In genomic region chr2:208265807-208266640, GRCh38 we compare ENCODE assay signal across 1 cellular context.
A peak's percentile ranks its signal among the peaks of the same experiment; 100 is the strongest.
TF ChIP-seq lines count a peak whose summit lies in the region.

PIKFYVE (plus strand) TSS chr2:208266255; CDS start chr2:208271520, 5,265 bp downstream.

TF ChIP-seq in K562, 482 proteins besides CTCF, POLR2A, EP300 and RAD21 (continued from another document and continues in another):
- TF ChIP-seq, protein P1, sequence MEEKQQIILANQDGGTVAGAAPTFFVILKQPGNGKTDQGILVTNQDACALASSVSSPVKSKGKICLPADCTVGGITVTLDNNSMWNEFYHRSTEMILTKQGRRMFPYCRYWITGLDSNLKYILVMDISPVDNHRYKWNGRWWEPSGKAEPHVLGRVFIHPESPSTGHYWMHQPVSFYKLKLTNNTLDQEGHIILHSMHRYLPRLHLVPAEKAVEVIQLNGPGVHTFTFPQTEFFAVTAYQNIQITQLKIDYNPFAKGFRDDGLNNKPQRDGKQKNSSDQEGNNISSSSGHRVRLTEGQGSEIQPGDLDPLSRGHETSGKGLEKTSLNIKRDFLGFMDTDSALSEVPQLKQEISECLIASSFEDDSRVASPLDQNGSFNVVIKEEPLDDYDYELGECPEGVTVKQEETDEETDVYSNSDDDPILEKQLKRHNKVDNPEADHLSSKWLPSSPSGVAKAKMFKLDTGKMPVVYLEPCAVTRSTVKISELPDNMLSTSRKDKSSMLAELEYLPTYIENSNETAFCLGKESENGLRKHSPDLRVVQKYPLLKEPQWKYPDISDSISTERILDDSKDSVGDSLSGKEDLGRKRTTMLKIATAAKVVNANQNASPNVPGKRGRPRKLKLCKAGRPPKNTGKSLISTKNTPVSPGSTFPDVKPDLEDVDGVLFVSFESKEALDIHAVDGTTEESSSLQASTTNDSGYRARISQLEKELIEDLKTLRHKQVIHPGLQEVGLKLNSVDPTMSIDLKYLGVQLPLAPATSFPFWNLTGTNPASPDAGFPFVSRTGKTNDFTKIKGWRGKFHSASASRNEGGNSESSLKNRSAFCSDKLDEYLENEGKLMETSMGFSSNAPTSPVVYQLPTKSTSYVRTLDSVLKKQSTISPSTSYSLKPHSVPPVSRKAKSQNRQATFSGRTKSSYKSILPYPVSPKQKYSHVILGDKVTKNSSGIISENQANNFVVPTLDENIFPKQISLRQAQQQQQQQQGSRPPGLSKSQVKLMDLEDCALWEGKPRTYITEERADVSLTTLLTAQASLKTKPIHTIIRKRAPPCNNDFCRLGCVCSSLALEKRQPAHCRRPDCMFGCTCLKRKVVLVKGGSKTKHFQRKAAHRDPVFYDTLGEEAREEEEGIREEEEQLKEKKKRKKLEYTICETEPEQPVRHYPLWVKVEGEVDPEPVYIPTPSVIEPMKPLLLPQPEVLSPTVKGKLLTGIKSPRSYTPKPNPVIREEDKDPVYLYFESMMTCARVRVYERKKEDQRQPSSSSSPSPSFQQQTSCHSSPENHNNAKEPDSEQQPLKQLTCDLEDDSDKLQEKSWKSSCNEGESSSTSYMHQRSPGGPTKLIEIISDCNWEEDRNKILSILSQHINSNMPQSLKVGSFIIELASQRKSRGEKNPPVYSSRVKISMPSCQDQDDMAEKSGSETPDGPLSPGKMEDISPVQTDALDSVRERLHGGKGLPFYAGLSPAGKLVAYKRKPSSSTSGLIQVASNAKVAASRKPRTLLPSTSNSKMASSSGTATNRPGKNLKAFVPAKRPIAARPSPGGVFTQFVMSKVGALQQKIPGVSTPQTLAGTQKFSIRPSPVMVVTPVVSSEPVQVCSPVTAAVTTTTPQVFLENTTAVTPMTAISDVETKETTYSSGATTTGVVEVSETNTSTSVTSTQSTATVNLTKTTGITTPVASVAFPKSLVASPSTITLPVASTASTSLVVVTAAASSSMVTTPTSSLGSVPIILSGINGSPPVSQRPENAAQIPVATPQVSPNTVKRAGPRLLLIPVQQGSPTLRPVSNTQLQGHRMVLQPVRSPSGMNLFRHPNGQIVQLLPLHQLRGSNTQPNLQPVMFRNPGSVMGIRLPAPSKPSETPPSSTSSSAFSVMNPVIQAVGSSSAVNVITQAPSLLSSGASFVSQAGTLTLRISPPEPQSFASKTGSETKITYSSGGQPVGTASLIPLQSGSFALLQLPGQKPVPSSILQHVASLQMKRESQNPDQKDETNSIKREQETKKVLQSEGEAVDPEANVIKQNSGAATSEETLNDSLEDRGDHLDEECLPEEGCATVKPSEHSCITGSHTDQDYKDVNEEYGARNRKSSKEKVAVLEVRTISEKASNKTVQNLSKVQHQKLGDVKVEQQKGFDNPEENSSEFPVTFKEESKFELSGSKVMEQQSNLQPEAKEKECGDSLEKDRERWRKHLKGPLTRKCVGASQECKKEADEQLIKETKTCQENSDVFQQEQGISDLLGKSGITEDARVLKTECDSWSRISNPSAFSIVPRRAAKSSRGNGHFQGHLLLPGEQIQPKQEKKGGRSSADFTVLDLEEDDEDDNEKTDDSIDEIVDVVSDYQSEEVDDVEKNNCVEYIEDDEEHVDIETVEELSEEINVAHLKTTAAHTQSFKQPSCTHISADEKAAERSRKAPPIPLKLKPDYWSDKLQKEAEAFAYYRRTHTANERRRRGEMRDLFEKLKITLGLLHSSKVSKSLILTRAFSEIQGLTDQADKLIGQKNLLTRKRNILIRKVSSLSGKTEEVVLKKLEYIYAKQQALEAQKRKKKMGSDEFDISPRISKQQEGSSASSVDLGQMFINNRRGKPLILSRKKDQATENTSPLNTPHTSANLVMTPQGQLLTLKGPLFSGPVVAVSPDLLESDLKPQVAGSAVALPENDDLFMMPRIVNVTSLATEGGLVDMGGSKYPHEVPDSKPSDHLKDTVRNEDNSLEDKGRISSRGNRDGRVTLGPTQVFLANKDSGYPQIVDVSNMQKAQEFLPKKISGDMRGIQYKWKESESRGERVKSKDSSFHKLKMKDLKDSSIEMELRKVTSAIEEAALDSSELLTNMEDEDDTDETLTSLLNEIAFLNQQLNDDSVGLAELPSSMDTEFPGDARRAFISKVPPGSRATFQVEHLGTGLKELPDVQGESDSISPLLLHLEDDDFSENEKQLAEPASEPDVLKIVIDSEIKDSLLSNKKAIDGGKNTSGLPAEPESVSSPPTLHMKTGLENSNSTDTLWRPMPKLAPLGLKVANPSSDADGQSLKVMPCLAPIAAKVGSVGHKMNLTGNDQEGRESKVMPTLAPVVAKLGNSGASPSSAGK (IDR thresholded peaks at IDR 0.05), result peak; percentile 60
- TF ChIP-seq, protein P2, sequence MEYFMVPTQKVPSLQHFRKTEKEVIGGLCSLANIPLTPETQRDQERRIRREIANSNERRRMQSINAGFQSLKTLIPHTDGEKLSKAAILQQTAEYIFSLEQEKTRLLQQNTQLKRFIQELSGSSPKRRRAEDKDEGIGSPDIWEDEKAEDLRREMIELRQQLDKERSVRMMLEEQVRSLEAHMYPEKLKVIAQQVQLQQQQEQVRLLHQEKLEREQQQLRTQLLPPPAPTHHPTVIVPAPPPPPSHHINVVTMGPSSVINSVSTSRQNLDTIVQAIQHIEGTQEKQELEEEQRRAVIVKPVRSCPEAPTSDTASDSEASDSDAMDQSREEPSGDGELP (CRISPR knock-in tag; IDR thresholded peaks at IDR 0.05; ENCODE audit: borderline replicate concordance), result peak; percentile 99
- TF ChIP-seq NCOA1 (IDR thresholded peaks at IDR 0.05; ENCODE audit: low read depth), result 0 out of 2 replicates have a peak, but pooled peaks have one; percentile 31
- TF ChIP-seq, protein P3, sequence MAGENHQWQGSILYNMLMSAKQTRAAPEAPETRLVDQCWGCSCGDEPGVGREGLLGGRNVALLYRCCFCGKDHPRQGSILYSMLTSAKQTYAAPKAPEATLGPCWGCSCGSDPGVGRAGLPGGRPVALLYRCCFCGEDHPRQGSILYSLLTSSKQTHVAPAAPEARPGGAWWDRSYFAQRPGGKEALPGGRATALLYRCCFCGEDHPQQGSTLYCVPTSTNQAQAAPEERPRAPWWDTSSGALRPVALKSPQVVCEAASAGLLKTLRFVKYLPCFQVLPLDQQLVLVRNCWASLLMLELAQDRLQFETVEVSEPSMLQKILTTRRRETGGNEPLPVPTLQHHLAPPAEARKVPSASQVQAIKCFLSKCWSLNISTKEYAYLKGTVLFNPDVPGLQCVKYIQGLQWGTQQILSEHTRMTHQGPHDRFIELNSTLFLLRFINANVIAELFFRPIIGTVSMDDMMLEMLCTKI (IDR thresholded peaks at IDR 0.05; ENCODE audit: partially characterized antibody), result no peak
- TF ChIP-seq, protein P4, sequence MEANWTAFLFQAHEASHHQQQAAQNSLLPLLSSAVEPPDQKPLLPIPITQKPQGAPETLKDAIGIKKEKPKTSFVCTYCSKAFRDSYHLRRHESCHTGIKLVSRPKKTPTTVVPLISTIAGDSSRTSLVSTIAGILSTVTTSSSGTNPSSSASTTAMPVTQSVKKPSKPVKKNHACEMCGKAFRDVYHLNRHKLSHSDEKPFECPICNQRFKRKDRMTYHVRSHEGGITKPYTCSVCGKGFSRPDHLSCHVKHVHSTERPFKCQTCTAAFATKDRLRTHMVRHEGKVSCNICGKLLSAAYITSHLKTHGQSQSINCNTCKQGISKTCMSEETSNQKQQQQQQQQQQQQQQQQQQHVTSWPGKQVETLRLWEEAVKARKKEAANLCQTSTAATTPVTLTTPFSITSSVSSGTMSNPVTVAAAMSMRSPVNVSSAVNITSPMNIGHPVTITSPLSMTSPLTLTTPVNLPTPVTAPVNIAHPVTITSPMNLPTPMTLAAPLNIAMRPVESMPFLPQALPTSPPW (CRISPR knock-in tag; IDR thresholded peaks at IDR 0.05), result peak; percentile 80
- 0 out of 4 replicates have a peak, but pooled peaks of 1 of the 2 experiments have one; percentile 18 for TF ChIP-seq TBL1XR1 (IDR thresholded peaks at IDR 0.05; ENCODE audit: low read length in 2 of 2)
- peak; percentile 84 for TF ChIP-seq NCOA4 (IDR thresholded peaks at IDR 0.05; ENCODE audit: partially characterized antibody)
- TF ChIP-seq DMBX1 (CRISPR knock-in tag; IDR thresholded peaks at IDR 0.05; ENCODE audit: borderline replicate concordance), result no peak
- TF ChIP-seq UBTF (IDR thresholded peaks at IDR 0.05; ENCODE audit: borderline replicate concordance in 1 of 2, low read depth in 2 of 2, low read length in 2 of 2), result 0 out of 4 replicates have a peak, but pooled peaks of 1 of the 2 experiments have one; percentile 13
- TF ChIP-seq, protein P5, sequence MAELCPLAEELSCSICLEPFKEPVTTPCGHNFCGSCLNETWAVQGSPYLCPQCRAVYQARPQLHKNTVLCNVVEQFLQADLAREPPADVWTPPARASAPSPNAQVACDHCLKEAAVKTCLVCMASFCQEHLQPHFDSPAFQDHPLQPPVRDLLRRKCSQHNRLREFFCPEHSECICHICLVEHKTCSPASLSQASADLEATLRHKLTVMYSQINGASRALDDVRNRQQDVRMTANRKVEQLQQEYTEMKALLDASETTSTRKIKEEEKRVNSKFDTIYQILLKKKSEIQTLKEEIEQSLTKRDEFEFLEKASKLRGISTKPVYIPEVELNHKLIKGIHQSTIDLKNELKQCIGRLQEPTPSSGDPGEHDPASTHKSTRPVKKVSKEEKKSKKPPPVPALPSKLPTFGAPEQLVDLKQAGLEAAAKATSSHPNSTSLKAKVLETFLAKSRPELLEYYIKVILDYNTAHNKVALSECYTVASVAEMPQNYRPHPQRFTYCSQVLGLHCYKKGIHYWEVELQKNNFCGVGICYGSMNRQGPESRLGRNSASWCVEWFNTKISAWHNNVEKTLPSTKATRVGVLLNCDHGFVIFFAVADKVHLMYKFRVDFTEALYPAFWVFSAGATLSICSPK (IDR thresholded peaks at IDR 0.05; ENCODE audit: borderline replicate concordance), result no peak
- peak; percentile 83 for TF ChIP-seq L3MBTL2 (IDR thresholded peaks at IDR 0.05)
- TF ChIP-seq SREBF2 (CRISPR knock-in tag; IDR thresholded peaks at IDR 0.05), result no peak
- no peak for TF ChIP-seq HDAC3 (IDR thresholded peaks at IDR 0.05; ENCODE audit: borderline replicate concordance, partially characterized antibody)
- no peak for TF ChIP-seq E2F3 (CRISPR knock-in tag; IDR thresholded peaks at IDR 0.05)
- TF ChIP-seq ETV5 (CRISPR knock-in tag; IDR thresholded peaks at IDR 0.05; ENCODE audit: low read depth), result peak; percentile 43; the same call in 1 of the 2 replicates
- TF ChIP-seq NRF1 (conservative IDR thresholded peaks at IDR 0.05 in 1 of 2, IDR thresholded peaks at IDR 0.05 in 1 of 2), result peak; percentile 90 to 92
- TF ChIP-seq RNF2 (IDR thresholded peaks at IDR 0.05), result peak; percentile 58
- no peak for TF ChIP-seq CHD2 (IDR thresholded peaks at IDR 0.05; ENCODE audit: low read depth, low read length)
- peak; percentile 62; the same call in 1 of the 2 replicates for TF ChIP-seq GABPA (tag; conservative IDR thresholded peaks at IDR 0.05; ENCODE audit: low read depth)
- no peak for TF ChIP-seq ZNF444 (CRISPR knock-in tag; IDR thresholded peaks at IDR 0.05)
- 0 out of 2 replicates have a peak, but pooled peaks have one; percentile 36 for TF ChIP-seq BACH1 (tag; IDR thresholded peaks at IDR 0.05)
- TF ChIP-seq EP400 (IDR thresholded peaks at IDR 0.05), result peak; percentile 78
- no peak for TF ChIP-seq ZNF586 (CRISPR knock-in tag; conservative IDR thresholded peaks at IDR 0.05)
- TF ChIP-seq TEAD1 (CRISPR knock-in tag; IDR thresholded peaks at IDR 0.05), result peak in 1 of 2 experiments; percentile 67; a peak in 1 of 4 replicates
- TF ChIP-seq HCFC1 (IDR thresholded peaks at IDR 0.05; ENCODE audit: low read depth, low read length), result peak; percentile 61
- TF ChIP-seq, protein P6, sequence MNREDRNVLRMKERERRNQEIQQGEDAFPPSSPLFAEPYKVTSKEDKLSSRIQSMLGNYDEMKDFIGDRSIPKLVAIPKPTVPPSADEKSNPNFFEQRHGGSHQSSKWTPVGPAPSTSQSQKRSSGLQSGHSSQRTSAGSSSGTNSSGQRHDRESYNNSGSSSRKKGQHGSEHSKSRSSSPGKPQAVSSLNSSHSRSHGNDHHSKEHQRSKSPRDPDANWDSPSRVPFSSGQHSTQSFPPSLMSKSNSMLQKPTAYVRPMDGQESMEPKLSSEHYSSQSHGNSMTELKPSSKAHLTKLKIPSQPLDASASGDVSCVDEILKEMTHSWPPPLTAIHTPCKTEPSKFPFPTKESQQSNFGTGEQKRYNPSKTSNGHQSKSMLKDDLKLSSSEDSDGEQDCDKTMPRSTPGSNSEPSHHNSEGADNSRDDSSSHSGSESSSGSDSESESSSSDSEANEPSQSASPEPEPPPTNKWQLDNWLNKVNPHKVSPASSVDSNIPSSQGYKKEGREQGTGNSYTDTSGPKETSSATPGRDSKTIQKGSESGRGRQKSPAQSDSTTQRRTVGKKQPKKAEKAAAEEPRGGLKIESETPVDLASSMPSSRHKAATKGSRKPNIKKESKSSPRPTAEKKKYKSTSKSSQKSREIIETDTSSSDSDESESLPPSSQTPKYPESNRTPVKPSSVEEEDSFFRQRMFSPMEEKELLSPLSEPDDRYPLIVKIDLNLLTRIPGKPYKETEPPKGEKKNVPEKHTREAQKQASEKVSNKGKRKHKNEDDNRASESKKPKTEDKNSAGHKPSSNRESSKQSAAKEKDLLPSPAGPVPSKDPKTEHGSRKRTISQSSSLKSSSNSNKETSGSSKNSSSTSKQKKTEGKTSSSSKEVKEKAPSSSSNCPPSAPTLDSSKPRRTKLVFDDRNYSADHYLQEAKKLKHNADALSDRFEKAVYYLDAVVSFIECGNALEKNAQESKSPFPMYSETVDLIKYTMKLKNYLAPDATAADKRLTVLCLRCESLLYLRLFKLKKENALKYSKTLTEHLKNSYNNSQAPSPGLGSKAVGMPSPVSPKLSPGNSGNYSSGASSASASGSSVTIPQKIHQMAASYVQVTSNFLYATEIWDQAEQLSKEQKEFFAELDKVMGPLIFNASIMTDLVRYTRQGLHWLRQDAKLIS (CRISPR knock-in tag; IDR thresholded peaks at IDR 0.05), result 0 out of 2 replicates have a peak, but pooled peaks have one; percentile 27
